In genomic region chr6:24963887-24964570, GRCh38 we compare ENCODE assay signal across 11 cellular contexts.
"Had no signal": no experiment of that assay in that cellular context is flagged by ENCODE, and none has a peak within 500 bp of the region (broad histone marks: within the 10 kb centered on the region; RNA-seq: fewer than 3 reads in every experiment).

No MANE protein-coding gene starts in this region.

- ATAC-seq: activated T-cell treated with anti-CD3 and anti-CD28 coated beads, Interleukin-2, amount 50 U/mL, for 4 hours; left lung; natural killer cell treated with Interleukin-12 subunit alpha and Interleukin-12 subunit beta and Interleukin-15 and Interleukin-18, amount 100 ng/mL, for 72 hours; stimulated activated effector memory CD8-positive, alpha-beta T cell treated with anti-CD3 and anti-CD28 coated beads, Interleukin-12 subunit alpha, Interleukin-12 subunit beta, amount 100 ng/mL, for 72 hours had no signal

- H3K27ac Mint-ChIP-seq: natural killer cell treated with Interleukin-12 subunit alpha and Interleukin-12 subunit beta and Interleukin-15 and Interleukin-18, amount 100 ng/mL, for 72 hours; stimulated activated effector memory CD8-positive, alpha-beta T cell treated with anti-CD3 and anti-CD28 coated beads, Interleukin-12 subunit alpha, Interleukin-12 subunit beta, amount 100 ng/mL, for 72 hours had no signal

- H3K27me3 Mint-ChIP-seq: natural killer cell treated with Interleukin-12 subunit alpha and Interleukin-12 subunit beta and Interleukin-15 and Interleukin-18, amount 100 ng/mL, for 72 hours had no signal

- H3K36me3 ChIP-seq: left lung, uterus had no signal

- H3K4me3 Mint-ChIP-seq: activated T-cell treated with anti-CD3 and anti-CD28 coated beads, Interleukin-2, amount 50 U/mL, for 4 hours; natural killer cell treated with Interleukin-12 subunit alpha and Interleukin-12 subunit beta and Interleukin-15 and Interleukin-18, amount 100 ng/mL, for 72 hours; stimulated activated effector memory CD8-positive, alpha-beta T cell treated with anti-CD3 and anti-CD28 coated beads, Interleukin-12 subunit alpha, Interleukin-12 subunit beta, amount 100 ng/mL, for 72 hours had no signal

- H3K27ac ChIP-seq: left lung had no signal

- FAIRE-seq: endometrium, keratinocyte had no signal

- H3K27me3 ChIP-seq: left lung, uterus had no signal

- H3K36me3 Mint-ChIP-seq: natural killer cell treated with Interleukin-12 subunit alpha and Interleukin-12 subunit beta and Interleukin-15 and Interleukin-18, amount 100 ng/mL, for 72 hours; stimulated activated effector memory CD8-positive, alpha-beta T cell treated with anti-CD3 and anti-CD28 coated beads, Interleukin-12 subunit alpha, Interleukin-12 subunit beta, amount 100 ng/mL, for 72 hours had no signal

- H3K9me3 ChIP-seq: left lung, uterus had no signal

- DNase-seq: activated CD4-positive, alpha-beta T cell treated with anti-CD3 and anti-CD28 coated beads, Interleukin-2, amount 50 U/mL, for 48 hours; activated gamma-delta T cell; activated T-cell treated with anti-CD3 and anti-CD28 coated beads, Interleukin-2, amount 50 U/mL, for 4 hours; left lung; mammary epithelial cell; SW 1271; uterus had no signal

- H3K4me3 ChIP-seq: left lung, uterus had no signal

- H3K9me3 Mint-ChIP-seq: activated T-cell treated with anti-CD3 and anti-CD28 coated beads, Interleukin-2, amount 50 U/mL, for 4 hours; stimulated activated effector memory CD8-positive, alpha-beta T cell treated with anti-CD3 and anti-CD28 coated beads, Interleukin-12 subunit alpha, Interleukin-12 subunit beta, amount 100 ng/mL, for 72 hours had no signal
